ENCODE assay signal across 8 cellular contexts in the genomic region with DNA sequence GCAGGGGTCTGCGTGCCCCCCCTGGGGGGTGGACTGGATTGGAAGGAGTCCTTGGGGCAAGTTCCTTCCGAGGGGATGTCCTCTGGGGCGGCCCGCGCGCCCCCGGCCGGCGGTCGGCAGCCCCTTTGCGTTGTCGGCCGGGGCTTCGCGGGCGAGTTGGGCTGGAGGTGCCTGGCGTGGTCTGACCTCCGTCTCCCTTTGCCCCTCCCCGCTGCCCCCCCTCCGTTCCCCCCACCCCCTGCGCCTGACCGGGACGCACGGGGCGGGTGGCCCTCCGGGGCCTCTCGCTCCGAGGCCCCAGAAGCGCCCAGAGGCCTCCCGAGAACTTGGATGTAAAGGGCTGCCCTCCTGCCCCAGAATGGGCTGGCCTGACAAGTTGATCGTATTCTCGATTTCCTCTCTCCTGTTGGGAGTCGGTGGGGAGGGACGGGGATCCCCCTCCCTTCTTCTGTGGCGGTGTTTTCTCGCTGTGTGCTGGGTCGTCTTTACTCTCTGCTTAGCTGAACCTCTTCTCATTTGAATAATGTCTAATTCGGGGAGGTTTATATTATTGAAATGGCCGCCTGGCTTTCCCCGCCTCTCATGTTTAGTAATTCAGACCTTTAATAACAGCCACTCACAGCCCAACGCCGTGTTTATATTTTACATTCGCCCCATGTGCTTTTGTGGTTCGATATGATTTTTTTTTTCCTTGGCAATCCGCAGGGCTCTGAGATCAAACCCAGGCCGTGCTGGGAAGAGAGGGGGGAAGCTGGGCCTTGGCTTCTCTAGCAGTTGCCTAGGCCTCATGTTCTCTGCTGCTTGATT. TPM values are rescaled to one million over a fixed set of nuclear protein-coding genes. Genes with fewer than 3 reads are reported as not detected.
DNase-seq lines count a peak whose midpoint lies in the region; ATAC-seq and TF ChIP-seq lines count a peak whose summit lies in the region.

No MANE protein-coding gene starts in this region.

- POLR2A ChIA-PET in WTC11 (lab: Charles Lee): interaction anchor here (2.6 kb wide), 1 partner anchor 56 kb away, joined by 22 read pairs; no protein-coding TSS in a partner anchor

- peaks cover under 1% of the 10 kb centered on the region for H3K9me3 Mint-ChIP-seq in WTC11

- peak overlapping the region; percentile 96 for H3K27ac ChIP-seq in caudate nucleus (ENCODE audit: low read depth, low read length)

- H3K4me1 Mint-ChIP-seq in WTC11: peaks cover 60% of the 10 kb centered on the region

- H3K27ac Mint-ChIP-seq in WTC11: peak overlapping the region; percentile 97

- H3K36me3 Mint-ChIP-seq in WTC11: peaks cover under 1% of the 10 kb centered on the region; the same call in 1 of the 2 replicates

- DNase-seq in A172 (ENCODE audit: low spot score): peak; percentile 68
- peak; percentile 65 for DNase-seq in NCI-H2171 (lab: John Stamatoyannopoulos, UW)
- peak; percentile 56 for DNase-seq in WTC11 (ENCODE audit: low spot score)
- peak in 52 of 61 donors; percentile 10 to 82 (median 44) for DNase-seq in caudate nucleus (lab: John Stamatoyannopoulos, UW)
- DNase-seq in islet precursor cell: peak; percentile 88
- DNase-seq in stimulated activated CD4-positive, alpha-beta T cell treated with anti-CD3 and anti-CD28 coated beads, Interleukin-12 subunit alpha, Interleukin-12 subunit beta, amount 100 ng/mL, for 48 hours (ENCODE audit: low read depth in 2 of 3, low spot score in 1 of 3): peak; percentile 58 to 76 (median 68)

- CTCF ChIA-PET in WTC11 (lab: Charles Lee): interaction anchor here (1.5 to 4.1 kb wide), 5 partner anchors 98 to 187 kb away, joined by 4 to 69 read pairs (median 16); no protein-coding TSS in a partner anchor

- ATAC-seq in GM18517 (IDR thresholded peaks at IDR 0.05; ENCODE audit: unreplicated experiment) (peak; percentile 60), HG03039 (IDR thresholded peaks at IDR 0.05; ENCODE audit: unreplicated experiment) (peak; percentile 47), WTC11 (peak; percentile 20)

- no peak for TF ChIP-seq CTCF in WTC11 (IDR thresholded peaks at IDR 0.05)

- H3K4me3 Mint-ChIP-seq in WTC11: peak overlapping the region; percentile 93

- peaks cover 6% of the 10 kb centered on the region; the same call in 1 of the 2 replicates for H3K27me3 Mint-ChIP-seq in WTC11 (ENCODE audit: low read depth)

TF ChIP-seq in WTC11, 78 proteins besides CTCF, POLR2A, EP300 and RAD21:
- TF ChIP-seq GABPB1 (CRISPR knock-in tag; IDR thresholded peaks at IDR 0.05): no peak
- no peak for TF ChIP-seq HMGA2 (CRISPR knock-in tag; IDR thresholded peaks at IDR 0.05)
- TF ChIP-seq IRF2 (CRISPR knock-in tag; IDR thresholded peaks at IDR 0.05; ENCODE audit: borderline replicate concordance, low read depth): no peak
- TF ChIP-seq ZNF219 (CRISPR knock-in tag; IDR thresholded peaks at IDR 0.05; ENCODE audit: borderline replicate concordance): no peak
- TF ChIP-seq ELF4 (CRISPR knock-in tag; IDR thresholded peaks at IDR 0.05; ENCODE audit: low read depth): no peak
- TF ChIP-seq JAZF1 (CRISPR knock-in tag; IDR thresholded peaks at IDR 0.05): no peak
TF ChIP-seq in WTC11: peak in this region for 0.

RNA-seq across cellular contexts. Expression of gene POU2F1, which starts 1.3 kb away (rescaled TPM):
- total RNA-seq in A172 (2014; rRNA removed; shearing (Covaris generic)): 5.1 and 6.0 TPM in 2 replicates
- total RNA-seq in WTC11 (2021): 51.0 to 55.0 TPM (median 51.3 TPM) in 3 replicates

Comparison
In these comparisons a context has a peak if more than half of its experiments do, and no peak if none do; other contexts are left out.
1. Peak in every context shown above with its lines: DNase-seq, ATAC-seq and H3K27ac ChIP-seq.